In the genomic region with DNA sequence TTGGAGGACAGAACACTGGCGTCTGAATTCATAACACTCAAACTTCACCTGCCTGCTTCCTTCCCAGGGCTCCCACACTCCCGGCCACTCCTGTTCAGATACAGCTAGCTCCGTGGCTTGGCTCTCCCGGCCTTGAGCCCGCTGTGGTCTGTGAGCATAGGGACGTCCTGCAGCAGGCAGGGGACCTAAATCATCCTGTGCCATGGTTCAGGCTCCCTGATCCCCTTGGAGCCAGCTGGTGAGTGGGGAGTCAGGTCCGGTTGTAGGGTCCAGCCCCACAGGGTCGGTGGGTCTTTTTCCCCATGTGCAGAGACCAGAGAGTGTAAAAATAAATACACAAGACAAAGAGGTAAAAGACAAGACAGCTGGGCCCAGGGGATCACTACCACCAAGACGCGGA, we compare ENCODE assay signal across 14 cellular contexts.
"Had no signal": no experiment of that assay in that cellular context is flagged by ENCODE, and none has a peak within 500 bp of the region (broad histone marks: within the 10 kb centered on the region; RNA-seq: fewer than 3 reads in every experiment).

No MANE protein-coding gene starts in this region.

- H3K36me3 ChIP-seq: gastrocnemius medialis, heart right ventricle, thyroid gland, vagina had no signal

- H3K4me1 Mint-ChIP-seq: activated B cell treated with CpG ODN at 0.5 μM for 24 hours; nephron; stimulated activated memory B cell treated with anti-CD40 and anti-IgM and Interleukin-4, amounts not matched to agents 10 μg/mL and 1 μg/mL and 100 μg/mL, for 72 hours had no signal

- H3K36me3 Mint-ChIP-seq: stimulated activated memory B cell treated with anti-CD40 and anti-IgM and Interleukin-4, amounts not matched to agents 10 μg/mL and 1 μg/mL and 100 μg/mL, for 72 hours had no signal

- H3K27me3 Mint-ChIP-seq: activated B cell treated with CpG ODN at 0.5 μM for 24 hours; activated CD8-positive, alpha-beta T cell treated with anti-CD3 and anti-CD28 coated beads for 36 hours; stimulated activated memory B cell treated with anti-CD40 and anti-IgM and Interleukin-4, amounts not matched to agents 10 μg/mL and 1 μg/mL and 100 μg/mL, for 72 hours had no signal

- H3K4me3 ChIP-seq: gastrocnemius medialis, heart right ventricle, thyroid gland, vagina had no signal

- ATAC-seq: activated CD8-positive, alpha-beta T cell treated with anti-CD3 and anti-CD28 coated beads for 36 hours; activated T-cell treated with anti-CD3 and anti-CD28 coated beads, Interleukin-2, amount 50 U/mL, for 4 hours; gastrocnemius medialis; heart right ventricle; stimulated activated memory B cell treated with anti-CD40 and anti-IgM and Interleukin-4, amounts not matched to agents 10 μg/mL and 1 μg/mL and 100 μg/mL, for 72 hours had no signal

- H3K27me3 ChIP-seq: gastrocnemius medialis, thyroid gland, vagina had no signal

- DNase-seq: activated B cell treated with CpG ODN at 0.5 μM for 24 hours; activated CD4-positive, alpha-beta T cell treated with anti-CD3 and anti-CD28 coated beads for 48 hours; activated CD8-positive, alpha-beta T cell treated with anti-CD3 and anti-CD28 coated beads for 36 hours; activated T-cell treated with anti-CD3 and anti-CD28 coated beads, Interleukin-2, amount 50 U/mL, for 4 hours; erythroblast; heart right ventricle; mesenchymal stem cell; stimulated activated CD4-positive, alpha-beta T cell treated with anti-CD3 and anti-CD28 coated beads, Interleukin-2, amount 100 ng/mL, for 48 hours had no signal

- H3K27ac Mint-ChIP-seq: activated B cell treated with CpG ODN at 0.5 μM for 24 hours; activated CD8-positive, alpha-beta T cell treated with anti-CD3 and anti-CD28 coated beads for 36 hours; nephron; stimulated activated memory B cell treated with anti-CD40 and anti-IgM and Interleukin-4, amounts not matched to agents 10 μg/mL and 1 μg/mL and 100 μg/mL, for 72 hours; T-helper 1 cell treated with Interleukin-12 subunit alpha and Interleukin-12 subunit beta and Interleukin-4 antibody, amounts not matched to agents 30 μg/mL and 1 μg/mL, for 36 hours had no signal

- H3K4me3 Mint-ChIP-seq: activated B cell treated with CpG ODN at 0.5 μM for 24 hours; activated CD8-positive, alpha-beta T cell treated with anti-CD3 and anti-CD28 coated beads for 36 hours; activated T-cell treated with anti-CD3 and anti-CD28 coated beads, Interleukin-2, amount 50 U/mL, for 4 hours; nephron; stimulated activated memory B cell treated with anti-CD40 and anti-IgM and Interleukin-4, amounts not matched to agents 10 μg/mL and 1 μg/mL and 100 μg/mL, for 72 hours; T-helper 1 cell treated with Interleukin-12 subunit alpha and Interleukin-12 subunit beta and Interleukin-4 antibody, amounts not matched to agents 30 μg/mL and 1 μg/mL, for 36 hours had no signal

- H3K27ac ChIP-seq: gastrocnemius medialis, heart right ventricle, thyroid gland, vagina had no signal

- H3K9me3 Mint-ChIP-seq: activated CD8-positive, alpha-beta T cell treated with anti-CD3 and anti-CD28 coated beads for 36 hours had no signal
